ENCODE assay signal across 8 cellular contexts in the genomic region with DNA sequence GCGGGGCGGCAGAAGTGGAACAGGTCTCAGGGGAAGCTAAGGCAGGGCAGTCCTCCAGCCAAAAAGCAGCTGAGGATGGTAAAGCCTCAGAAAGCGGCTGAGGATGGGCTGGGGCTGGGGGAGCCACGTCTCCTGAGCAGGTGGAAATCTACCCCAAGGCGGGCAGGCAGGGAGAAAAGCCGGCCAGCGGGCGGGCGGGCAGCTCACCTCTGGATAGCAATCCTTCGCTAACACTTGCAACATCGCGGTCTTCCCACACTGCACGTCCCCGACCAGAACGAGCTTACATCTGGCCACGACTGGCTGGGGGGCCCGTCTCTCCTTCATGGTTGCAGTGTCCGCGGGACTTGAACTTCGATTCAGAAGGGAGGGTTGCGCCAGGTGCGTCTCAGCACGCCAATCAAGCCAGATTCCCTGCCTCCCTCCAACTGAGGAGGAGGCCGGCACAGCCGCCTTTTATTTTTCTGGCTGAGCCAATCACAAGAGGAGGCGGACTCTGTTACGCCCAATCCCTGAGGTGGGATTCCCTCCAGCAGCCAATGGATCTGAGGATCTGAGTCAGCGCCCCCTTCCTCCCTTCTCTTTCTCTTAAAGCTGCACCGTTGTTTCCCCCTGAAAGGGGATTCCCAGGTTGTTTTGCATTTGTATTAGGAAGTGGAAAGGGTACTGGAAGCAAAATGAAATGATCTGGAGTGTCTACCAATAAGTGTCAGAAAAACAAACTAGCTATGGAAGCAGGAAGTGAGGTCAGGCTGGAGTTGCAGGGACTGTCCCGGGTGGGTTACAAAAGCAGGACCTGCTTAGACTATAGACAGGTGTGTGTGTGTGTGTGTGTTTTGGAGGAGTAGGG. TPM values are rescaled to one million over a fixed set of nuclear protein-coding genes. Genes with fewer than 3 reads are reported as not detected.
DNase-seq lines count a peak whose midpoint lies in the region; ATAC-seq and TF ChIP-seq lines count a peak whose summit lies in the region.

Gene RND1 (minus strand): TSS at position 430 of the 850 bp plus-strand sequence. CDS start 103 bp downstream, at position 327.

- no peak within 1 kb of the TSS for H3K27ac Mint-ChIP-seq in nephron progenitor cell
- H3K27ac Mint-ChIP-seq in stimulated activated naive CD8-positive, alpha-beta T cell treated with anti-CD3 and anti-CD28 coated beads, Interleukin-15, amount 100 ng/mL, for 72 hours: peak within 1 kb of the TSS; percentile 88 to 94

- H3K4me1 ChIP-seq in ES-I3 (ENCODE audit: insufficient read depth, low read length) (peaks cover 26% of the 10 kb centered on the region), Loucy (ENCODE audit: insufficient read depth, low read length, poor library complexity, severe bottlenecking) (peaks cover 11% of the 10 kb centered on the region)

- no peaks in the 10 kb centered on the region for H3K79me2 ChIP-seq in Loucy (ENCODE audit: insufficient read depth, low read length)

- H3K9ac ChIP-seq in ES-I3 (ENCODE audit: low read depth, low read length) (peak within 1 kb of the TSS; percentile 54), Loucy (ENCODE audit: low read depth, low read length, poor library complexity, severe bottlenecking) (peak within 1 kb of the TSS; percentile 67)

- TF ChIP-seq POLR2A in Raji (IDR thresholded peaks at IDR 0.05; ENCODE audit: insufficient read depth, low read depth, low read length): peak; percentile 100

- peak within 1 kb of the TSS; percentile 92 for H3K4me3 Mint-ChIP-seq in nephron progenitor cell
- peak within 1 kb of the TSS; percentile 94 to 95 for H3K4me3 Mint-ChIP-seq in stimulated activated naive CD8-positive, alpha-beta T cell treated with anti-CD3 and anti-CD28 coated beads, Interleukin-15, amount 100 ng/mL, for 72 hours

- peak; percentile 92 for ATAC-seq in stimulated activated naive CD8-positive, alpha-beta T cell treated with anti-CD3 and anti-CD28 coated beads, Interleukin-15, amount 100 ng/mL, for 72 hours

- H3K4me1 Mint-ChIP-seq in nephron progenitor cell: peaks cover 52% of the 10 kb centered on the region
- H3K4me1 Mint-ChIP-seq in stimulated activated naive CD8-positive, alpha-beta T cell treated with anti-CD3 and anti-CD28 coated beads, Interleukin-15, amount 100 ng/mL, for 72 hours: peaks cover 38% of the 10 kb centered on the region

- no peaks in the 10 kb centered on the region for H4K20me1 ChIP-seq in Loucy (ENCODE audit: insufficient read depth, low read length, poor library complexity, severe bottlenecking)

- no peaks in the 10 kb centered on the region for H3K9me3 ChIP-seq in ES-I3 (ENCODE audit: control insufficient read depth, insufficient read depth, low read length)
- H3K9me3 ChIP-seq in Loucy (ENCODE audit: insufficient read depth, low read depth, low read length): no peaks in the 10 kb centered on the region

- H3K27me3 ChIP-seq in H7 (ENCODE audit: control insufficient read depth, insufficient read depth, low read length) (peaks cover 15% of the 10 kb centered on the region), Loucy (ENCODE audit: insufficient read depth, low read length, poor library complexity, severe bottlenecking) (no peaks in the 10 kb centered on the region)

- H2AFZ ChIP-seq in Loucy (ENCODE audit: low read length): peak within 1 kb of the TSS; percentile 87

- no peaks in the 10 kb centered on the region for H3K9me3 Mint-ChIP-seq in nephron progenitor cell
- H3K9me3 Mint-ChIP-seq in stimulated activated naive CD8-positive, alpha-beta T cell treated with anti-CD3 and anti-CD28 coated beads, Interleukin-15, amount 100 ng/mL, for 72 hours: no peaks in the 10 kb centered on the region

- peak within 1 kb of the TSS; percentile 84 for H3K4me3 ChIP-seq in H7 (ENCODE audit: insufficient read depth, low read depth, low read length)
- peak within 1 kb of the TSS; percentile 76 for H3K4me3 ChIP-seq in Loucy (ENCODE audit: low read length, poor library complexity, severe bottlenecking)
- peak within 1 kb of the TSS; percentile 69 for H3K4me3 ChIP-seq in fibroblast of villous mesenchyme (ENCODE audit: low read depth, low read length)

- H3K27me3 Mint-ChIP-seq in nephron progenitor cell (ENCODE audit: low read depth, poor library complexity): peaks cover 17% of the 10 kb centered on the region
- H3K27me3 Mint-ChIP-seq in stimulated activated naive CD8-positive, alpha-beta T cell treated with anti-CD3 and anti-CD28 coated beads, Interleukin-15, amount 100 ng/mL, for 72 hours: peaks cover 40% of the 10 kb centered on the region

- peak within 1 kb of the TSS; percentile 82 for H3K4me2 ChIP-seq in Loucy (ENCODE audit: low read depth, low read length, poor library complexity, severe bottlenecking)

- DNase-seq in H7: peak; percentile 95
- DNase-seq in activated gamma-delta T cell treated with Interleukin-2 at 50 U/mL for 16 hours: peak; percentile 79
- peak; percentile 88 for DNase-seq in fibroblast of villous mesenchyme (ENCODE audit: low read depth)
- DNase-seq in nephron progenitor cell: peak; percentile 82
- DNase-seq in stimulated activated naive CD8-positive, alpha-beta T cell treated with anti-CD3 and anti-CD28 coated beads, Interleukin-15, amount 100 ng/mL, for 72 hours: peak; percentile 82 to 91

- H3K36me3 ChIP-seq in ES-I3 (ENCODE audit: insufficient read depth, low read length) (no peaks in the 10 kb centered on the region; the same call in 1 of the 2 replicates), H7 (replicated peaks; ENCODE audit: control insufficient read depth, insufficient read depth, low read length) (peaks cover 5% of the 10 kb centered on the region), Loucy (ENCODE audit: insufficient read depth, low read length) (no peaks in the 10 kb centered on the region)

- TF ChIP-seq CTCF in Loucy (conservative IDR thresholded peaks at IDR 0.05; ENCODE audit: low read length) (no peak; the same call in 1 of the 2 replicates), fibroblast of villous mesenchyme (IDR thresholded peaks at IDR 0.05; ENCODE audit: insufficient read depth, low read depth, low read length) (no peak), nephron progenitor cell (IDR thresholded peaks at IDR 0.05) (no peak)

- peaks cover 16% of the 10 kb centered on the region for H3K36me3 Mint-ChIP-seq in nephron progenitor cell (ENCODE audit: low read depth)

- no peaks in the 10 kb centered on the region for H3F3A ChIP-seq in Loucy (ENCODE audit: low read depth)

- H3K9me2 ChIP-seq in Loucy (replicated peaks; ENCODE audit: low read depth, low read length): no peaks in the 10 kb centered on the region

RNA-seq across cellular contexts. Expression of gene RND1, which starts in this region (rescaled TPM):
- 0.94 and 3.0 TPM in 2 replicates for total RNA-seq in H7 (2014; rRNA removed; shearing (Covaris generic))
- total RNA-seq in fibroblast of villous mesenchyme: under 0.01 TPM in 1 of 2 replicates, not detected in the other

Comparison
In these comparisons a context has a peak if more than half of its experiments do, and no peak if none do; other contexts are left out.
1. Peak in every context shown above with its lines: DNase-seq, ATAC-seq and H3K4me3 ChIP-seq.
2. Peak in DNase-seq and H3K4me3 ChIP-seq in fibroblast of villous mesenchyme; RNA of the gene not detected or under 1 TPM.